1 cellular context compared by ENCODE assay signal in the genomic region with DNA sequence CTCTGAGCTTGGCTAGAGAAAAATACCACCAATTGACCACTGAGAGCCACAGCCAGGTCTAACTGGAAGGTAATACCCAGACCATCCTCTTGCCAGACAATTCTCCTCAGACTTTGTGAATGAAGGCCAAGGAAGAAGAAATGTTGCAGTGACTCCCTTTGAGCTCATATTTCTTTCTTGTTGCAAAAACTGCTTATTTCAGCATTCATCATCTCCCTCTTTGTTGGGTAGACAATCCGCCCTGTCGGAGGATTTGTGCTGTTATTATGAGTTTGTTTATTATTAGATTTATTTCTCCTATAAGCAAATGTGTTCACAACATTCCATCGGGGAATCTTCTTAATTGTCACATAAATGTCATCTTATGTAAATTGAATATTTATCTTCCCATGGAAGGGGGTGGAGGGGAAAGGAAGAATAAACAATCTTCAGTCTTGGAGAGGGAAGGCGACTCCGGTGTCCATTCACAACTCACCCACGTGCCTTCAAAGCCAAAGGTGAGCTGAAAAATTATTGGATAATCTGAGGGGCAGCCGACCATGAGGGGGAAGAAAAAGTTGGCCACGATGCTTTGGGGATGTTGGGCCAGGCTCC.
TF ChIP-seq lines count a peak whose summit lies in the region.

No MANE protein-coding gene starts in this region.

TF ChIP-seq in A549, 52 proteins besides CTCF, POLR2A, EP300 and RAD21 (continued from another document):
- TF ChIP-seq CEBPB (IDR thresholded peaks at IDR 0.05): no peak
- TF ChIP-seq, protein P1, sequence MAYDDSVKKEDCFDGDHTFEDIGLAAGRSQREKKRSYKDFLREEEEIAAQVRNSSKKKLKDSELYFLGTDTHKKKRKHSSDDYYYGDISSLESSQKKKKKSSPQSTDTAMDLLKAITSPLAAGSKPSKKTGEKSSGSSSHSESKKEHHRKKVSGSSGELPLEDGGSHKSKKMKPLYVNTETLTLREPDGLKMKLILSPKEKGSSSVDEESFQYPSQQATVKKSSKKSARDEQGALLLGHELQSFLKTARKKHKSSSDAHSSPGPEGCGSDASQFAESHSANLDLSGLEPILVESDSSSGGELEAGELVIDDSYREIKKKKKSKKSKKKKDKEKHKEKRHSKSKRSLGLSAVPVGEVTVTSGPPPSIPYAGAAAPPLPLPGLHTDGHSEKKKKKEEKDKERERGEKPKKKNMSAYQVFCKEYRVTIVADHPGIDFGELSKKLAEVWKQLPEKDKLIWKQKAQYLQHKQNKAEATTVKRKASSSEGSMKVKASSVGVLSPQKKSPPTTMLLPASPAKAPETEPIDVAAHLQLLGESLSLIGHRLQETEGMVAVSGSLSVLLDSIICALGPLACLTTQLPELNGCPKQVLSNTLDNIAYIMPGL (CRISPR knock-in tag; IDR thresholded peaks at IDR 0.05; ENCODE audit: borderline replicate concordance): no peak
- TF ChIP-seq GATA3 (IDR thresholded peaks at IDR 0.05; ENCODE audit: borderline replicate concordance): no peak
- TF ChIP-seq, protein P2, sequence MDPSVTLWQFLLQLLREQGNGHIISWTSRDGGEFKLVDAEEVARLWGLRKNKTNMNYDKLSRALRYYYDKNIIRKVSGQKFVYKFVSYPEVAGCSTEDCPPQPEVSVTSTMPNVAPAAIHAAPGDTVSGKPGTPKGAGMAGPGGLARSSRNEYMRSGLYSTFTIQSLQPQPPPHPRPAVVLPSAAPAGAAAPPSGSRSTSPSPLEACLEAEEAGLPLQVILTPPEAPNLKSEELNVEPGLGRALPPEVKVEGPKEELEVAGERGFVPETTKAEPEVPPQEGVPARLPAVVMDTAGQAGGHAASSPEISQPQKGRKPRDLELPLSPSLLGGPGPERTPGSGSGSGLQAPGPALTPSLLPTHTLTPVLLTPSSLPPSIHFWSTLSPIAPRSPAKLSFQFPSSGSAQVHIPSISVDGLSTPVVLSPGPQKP (IDR thresholded peaks at IDR 0.05; ENCODE audit: low read depth, low read length): no peak
- TF ChIP-seq, protein P3, sequence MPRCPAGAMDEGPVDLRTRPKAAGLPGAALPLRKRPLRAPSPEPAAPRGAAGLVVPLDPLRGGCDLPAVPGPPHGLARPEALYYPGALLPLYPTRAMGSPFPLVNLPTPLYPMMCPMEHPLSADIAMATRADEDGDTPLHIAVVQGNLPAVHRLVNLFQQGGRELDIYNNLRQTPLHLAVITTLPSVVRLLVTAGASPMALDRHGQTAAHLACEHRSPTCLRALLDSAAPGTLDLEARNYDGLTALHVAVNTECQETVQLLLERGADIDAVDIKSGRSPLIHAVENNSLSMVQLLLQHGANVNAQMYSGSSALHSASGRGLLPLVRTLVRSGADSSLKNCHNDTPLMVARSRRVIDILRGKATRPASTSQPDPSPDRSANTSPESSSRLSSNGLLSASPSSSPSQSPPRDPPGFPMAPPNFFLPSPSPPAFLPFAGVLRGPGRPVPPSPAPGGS (IDR thresholded peaks at IDR 0.05): no peak
- TF ChIP-seq, protein P4, sequence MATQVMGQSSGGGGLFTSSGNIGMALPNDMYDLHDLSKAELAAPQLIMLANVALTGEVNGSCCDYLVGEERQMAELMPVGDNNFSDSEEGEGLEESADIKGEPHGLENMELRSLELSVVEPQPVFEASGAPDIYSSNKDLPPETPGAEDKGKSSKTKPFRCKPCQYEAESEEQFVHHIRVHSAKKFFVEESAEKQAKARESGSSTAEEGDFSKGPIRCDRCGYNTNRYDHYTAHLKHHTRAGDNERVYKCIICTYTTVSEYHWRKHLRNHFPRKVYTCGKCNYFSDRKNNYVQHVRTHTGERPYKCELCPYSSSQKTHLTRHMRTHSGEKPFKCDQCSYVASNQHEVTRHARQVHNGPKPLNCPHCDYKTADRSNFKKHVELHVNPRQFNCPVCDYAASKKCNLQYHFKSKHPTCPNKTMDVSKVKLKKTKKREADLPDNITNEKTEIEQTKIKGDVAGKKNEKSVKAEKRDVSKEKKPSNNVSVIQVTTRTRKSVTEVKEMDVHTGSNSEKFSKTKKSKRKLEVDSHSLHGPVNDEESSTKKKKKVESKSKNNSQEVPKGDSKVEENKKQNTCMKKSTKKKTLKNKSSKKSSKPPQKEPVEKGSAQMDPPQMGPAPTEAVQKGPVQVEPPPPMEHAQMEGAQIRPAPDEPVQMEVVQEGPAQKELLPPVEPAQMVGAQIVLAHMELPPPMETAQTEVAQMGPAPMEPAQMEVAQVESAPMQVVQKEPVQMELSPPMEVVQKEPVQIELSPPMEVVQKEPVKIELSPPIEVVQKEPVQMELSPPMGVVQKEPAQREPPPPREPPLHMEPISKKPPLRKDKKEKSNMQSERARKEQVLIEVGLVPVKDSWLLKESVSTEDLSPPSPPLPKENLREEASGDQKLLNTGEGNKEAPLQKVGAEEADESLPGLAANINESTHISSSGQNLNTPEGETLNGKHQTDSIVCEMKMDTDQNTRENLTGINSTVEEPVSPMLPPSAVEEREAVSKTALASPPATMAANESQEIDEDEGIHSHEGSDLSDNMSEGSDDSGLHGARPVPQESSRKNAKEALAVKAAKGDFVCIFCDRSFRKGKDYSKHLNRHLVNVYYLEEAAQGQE (IDR thresholded peaks at IDR 0.05): no peak
- TF ChIP-seq, protein P5, sequence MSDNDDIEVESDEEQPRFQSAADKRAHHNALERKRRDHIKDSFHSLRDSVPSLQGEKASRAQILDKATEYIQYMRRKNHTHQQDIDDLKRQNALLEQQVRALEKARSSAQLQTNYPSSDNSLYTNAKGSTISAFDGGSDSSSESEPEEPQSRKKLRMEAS (IDR thresholded peaks at IDR 0.05): no peak
- no peak for TF ChIP-seq KDM5A (IDR thresholded peaks at IDR 0.05)
- TF ChIP-seq, protein P6, sequence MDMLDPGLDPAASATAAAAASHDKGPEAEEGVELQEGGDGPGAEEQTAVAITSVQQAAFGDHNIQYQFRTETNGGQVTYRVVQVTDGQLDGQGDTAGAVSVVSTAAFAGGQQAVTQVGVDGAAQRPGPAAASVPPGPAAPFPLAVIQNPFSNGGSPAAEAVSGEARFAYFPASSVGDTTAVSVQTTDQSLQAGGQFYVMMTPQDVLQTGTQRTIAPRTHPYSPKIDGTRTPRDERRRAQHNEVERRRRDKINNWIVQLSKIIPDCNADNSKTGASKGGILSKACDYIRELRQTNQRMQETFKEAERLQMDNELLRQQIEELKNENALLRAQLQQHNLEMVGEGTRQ (IDR thresholded peaks at IDR 0.05): no peak
